ENCODE assay signal across 29 cellular contexts in genomic region chr14:30641207-30641606, GRCh38.
"Had no signal": no experiment of that assay in that cellular context is flagged by ENCODE, and none has a peak within 500 bp of the region (broad histone marks: within the 10 kb centered on the region; RNA-seq: fewer than 3 reads in every experiment).

No MANE protein-coding gene starts in this region.

- H3K9ac ChIP-seq: parathyroid adenoma had no signal

- H3K4me3 ChIP-seq: psoas muscle, skin epidermis, stomach, thoracic aorta, thyroid gland, tibial nerve, upper lobe of left lung, vagina had no signal

- H3K27ac Mint-ChIP-seq: natural killer cell treated with Interleukin-12 subunit alpha and Interleukin-12 subunit beta and Interleukin-15 and Interleukin-18, amount 100 ng/mL, for 72 hours; nephron progenitor cell; progenitor cell of endocrine pancreas; stimulated activated effector memory CD8-positive, alpha-beta T cell treated with anti-CD3 and anti-CD28 coated beads, Interleukin-12 subunit alpha, Interleukin-12 subunit beta, amount 100 ng/mL, for 72 hours; stimulated activated naive B cell treated with anti-CD40 and anti-IgM and Interleukin-4, amounts not matched to agents 10 μg/mL and 1 μg/mL and 100 μg/mL, for 72 hours; stimulated activated naive CD8-positive, alpha-beta T cell treated with anti-CD3 and anti-CD28 coated beads, Interleukin-15, Interleukin-2, amounts not matched to agents 100 ng/mL and 50 ng/mL, for 24 hours had no signal

- H3K27me3 ChIP-seq: neutrophil, stomach, thyroid gland, tibial nerve, upper lobe of left lung, vagina had no signal

- H2AFZ ChIP-seq: parathyroid adenoma had no signal

- H3K9me3 ChIP-seq: neutrophil, thoracic aorta, thyroid gland, vagina had no signal

- H3K4me3 Mint-ChIP-seq: naive thymus-derived CD8-positive, alpha-beta T cell; natural killer cell treated with Interleukin-12 subunit alpha and Interleukin-12 subunit beta and Interleukin-15 and Interleukin-18, amount 100 ng/mL, for 72 hours; nephron progenitor cell; neural crest cell; stimulated activated effector memory CD8-positive, alpha-beta T cell treated with anti-CD3 and anti-CD28 coated beads, Interleukin-12 subunit alpha, Interleukin-12 subunit beta, amount 100 ng/mL, for 72 hours; stimulated activated naive B cell treated with anti-CD40 and anti-IgM and Interleukin-4, amounts not matched to agents 10 μg/mL and 1 μg/mL and 100 μg/mL, for 72 hours; stimulated activated naive CD8-positive, alpha-beta T cell treated with anti-CD3 and anti-CD28 coated beads, Interleukin-15, Interleukin-2, amounts not matched to agents 100 ng/mL and 50 ng/mL, for 24 hours had no signal

- H3K4me1 ChIP-seq: parathyroid adenoma, psoas muscle, thyroid gland, vagina had no signal

- H3K27ac ChIP-seq: neutrophil, parathyroid adenoma, psoas muscle, skin epidermis, stomach, thoracic aorta, thyroid gland, tibial nerve, upper lobe of left lung, vagina had no signal

- H3K27me3 Mint-ChIP-seq: naive thymus-derived CD8-positive, alpha-beta T cell; natural killer cell treated with Interleukin-12 subunit alpha and Interleukin-12 subunit beta and Interleukin-15 and Interleukin-18, amount 100 ng/mL, for 72 hours; progenitor cell of endocrine pancreas; stimulated activated naive B cell treated with anti-CD40 and anti-IgM and Interleukin-4, amounts not matched to agents 10 μg/mL and 1 μg/mL and 100 μg/mL, for 72 hours; stimulated activated naive CD8-positive, alpha-beta T cell treated with anti-CD3 and anti-CD28 coated beads, Interleukin-15, Interleukin-2, amounts not matched to agents 100 ng/mL and 50 ng/mL, for 24 hours had no signal

- H3K9me3 Mint-ChIP-seq: stimulated activated effector memory CD8-positive, alpha-beta T cell treated with anti-CD3 and anti-CD28 coated beads, Interleukin-12 subunit alpha, Interleukin-12 subunit beta, amount 100 ng/mL, for 72 hours had no signal

- FAIRE-seq: urothelium cell line had no signal

- ATAC-seq: naive thymus-derived CD8-positive, alpha-beta T cell; natural killer cell treated with Interleukin-12 subunit alpha and Interleukin-12 subunit beta and Interleukin-15 and Interleukin-18, amount 100 ng/mL, for 72 hours; psoas muscle; right cardiac atrium; sciatic nerve; stimulated activated effector memory CD8-positive, alpha-beta T cell treated with anti-CD3 and anti-CD28 coated beads, Interleukin-12 subunit alpha, Interleukin-12 subunit beta, amount 100 ng/mL, for 72 hours; stimulated activated naive B cell treated with anti-CD40 and anti-IgM and Interleukin-4, amounts not matched to agents 10 μg/mL and 1 μg/mL and 100 μg/mL, for 72 hours had no signal

- DNase-seq: naive thymus-derived CD8-positive, alpha-beta T cell; nephron progenitor cell; nucleus accumbens; posterior cingulate gyrus; psoas muscle; right cardiac atrium; stimulated activated CD4-positive, alpha-beta T cell treated with anti-CD3 and anti-CD28 coated beads, Interleukin-15, amount 100 ng/mL, for 24 hours; stimulated activated CD4-positive, alpha-beta T cell treated with anti-CD3 and anti-CD28 coated beads, Interleukin-2, amount 100 ng/mL, for 24 hours; stimulated activated CD4-positive, alpha-beta T cell treated with anti-CD3 and anti-CD28 coated beads, Interleukin-2, amount 100 ng/mL, for 48 hours; stimulated activated CD4-positive, alpha-beta T cell treated with anti-CD3 and anti-CD28 coated beads, Interleukin-4, amount 100 ng/mL, for 24 hours; stimulated activated naive B cell treated with anti-CD40 and anti-IgM and Interleukin-4, amounts not matched to agents 10 μg/mL and 1 μg/mL and 100 μg/mL, for 72 hours; stimulated activated naive CD4-positive, alpha-beta T cell treated with Interleukin-2 at 50 U/mL for 16 hours; stomach; thyroid gland; trophoblast cell; upper lobe of left lung had no signal

- H3K4me1 Mint-ChIP-seq: nephron progenitor cell, neural crest cell had no signal
